ENCODE assay signal across 12 cellular contexts in genomic region chr19:17363852-17364605, GRCh38. TPM values are rescaled to one million over a fixed set of nuclear protein-coding genes. Genes with fewer than 3 reads are reported as not detected.
DNase-seq lines count a peak whose midpoint lies in the region; ATAC-seq, FAIRE-seq and TF ChIP-seq lines count a peak whose summit lies in the region.
"Not testable (repeated sequence)": the region's sequence is repeated elsewhere in the genome, so short reads cannot be mapped to it uniquely, and the experiment has no call there.
"Had no signal": no experiment of that assay in that cellular context is flagged by ENCODE, and none has a peak within 500 bp of the region (broad histone marks: within the 10 kb centered on the region; RNA-seq: fewer than 3 reads in every experiment).

No MANE protein-coding gene starts in this region.

- TF ChIP-seq CTCF in K562 (IDR thresholded peaks at IDR 0.05 in 2 of 3, conservative IDR thresholded peaks at IDR 0.05 in 1 of 3; ENCODE audit: insufficient read depth in 2 of 3, low read depth in 1 of 3, low read length in 3 of 3); glutamatergic neuron (IDR thresholded peaks at IDR 0.05; ENCODE audit: partially characterized antibody, unreplicated experiment); neural crest cell (conservative IDR thresholded peaks at IDR 0.05): not testable (repeated sequence)

- H3K9me3 ChIP-seq in SJSA1 (replicated peaks); K562 (replicated peaks; ENCODE audit: control insufficient read depth, insufficient read depth, low read depth, low read length): not testable (repeated sequence)

- POLR2A ChIA-PET in K562 (lab: Yijun Ruan, JAX), result not testable (repeated sequence)

- not testable (repeated sequence) for H3K36me3 ChIP-seq in SJSA1; K562 (ENCODE audit: control insufficient read depth, insufficient read depth, low read length)

- H3K9ac ChIP-seq in K562 (ENCODE audit: insufficient read depth in 1 of 2, low read depth in 2 of 2, low read length in 2 of 2), result not testable (repeated sequence)

- in situ Hi-C loops in K562 (cut with MboI), result not testable (repeated sequence)

- not testable (repeated sequence) for H3K27ac ChIP-seq in SJSA1; K562 (ENCODE audit: extremely low read depth, low read depth, low read length)

- not testable (repeated sequence) for H4K20me1 ChIP-seq in K562 (replicated peaks; ENCODE audit: control insufficient read depth, insufficient read depth, low read length)

- peak overlapping the region; percentile 52 for H3K4me3 Mint-ChIP-seq in glutamatergic neuron (ENCODE audit: unreplicated experiment)
- H3K4me3 Mint-ChIP-seq in neural crest cell, result not testable (repeated sequence)

- TF ChIP-seq RAD21 in K562 (CRISPR knock-in tag; conservative IDR thresholded peaks at IDR 0.05 in 1 of 2, IDR thresholded peaks at IDR 0.05 in 1 of 2), result not testable (repeated sequence)

- not testable (repeated sequence) for H3K27me3 Mint-ChIP-seq in glutamatergic neuron (ENCODE audit: unreplicated experiment); neural crest cell (ENCODE audit: low read depth)

- not testable (repeated sequence) for TF ChIP-seq POLR2A in K562 (conservative IDR thresholded peaks at IDR 0.05)

- not testable (repeated sequence) for H3K27ac Mint-ChIP-seq in glutamatergic neuron (ENCODE audit: unreplicated experiment)
- H3K27ac Mint-ChIP-seq in neural crest cell (ENCODE audit: unreplicated experiment), result peak overlapping the region; percentile 35

- not testable (repeated sequence) for TF ChIP-seq EP300 in K562 (IDR thresholded peaks at IDR 0.05; ENCODE audit: low read length)

- BruUV-seq in K562 (replicated peaks; lab: Mats Ljungman, UMichigan), result not testable (repeated sequence)

- not testable (repeated sequence) for H3K9me1 ChIP-seq in K562 (ENCODE audit: control insufficient read depth, insufficient read depth, low read length)

- not testable (repeated sequence) for H3K27me3 ChIP-seq in SJSA1 (replicated peaks)
- peaks cover 22 to 24% of the 10 kb centered on the region in 2 experiments for H3K27me3 ChIP-seq in K562 (ENCODE audit: control insufficient read depth in 2 of 2, insufficient read depth in 2 of 2, low read length in 2 of 2)

- intact Hi-C loops in K562 (cut with micrococcal nuclease), result not testable (repeated sequence)

- H3K4me2 ChIP-seq in K562 (ENCODE audit: insufficient read depth, low read length), result not testable (repeated sequence)

- H3K4me3 ChIP-seq in SJSA1, K562: not testable (repeated sequence)

- H3K4me1 Mint-ChIP-seq in glutamatergic neuron (ENCODE audit: low read depth, unreplicated experiment); neural crest cell: not testable (repeated sequence)

- H3K79me2 ChIP-seq in K562 (ENCODE audit: control insufficient read depth, insufficient read depth, low read length), result not testable (repeated sequence)

- peak; percentile 56 to 59 for DNase-seq in SJSA1 (ENCODE audit: low read depth in 1 of 2, low spot score in 2 of 2)
- DNase-seq in K562 (ENCODE audit: extremely low read depth in 1 of 4, low spot score in 3 of 4); glutamatergic neuron; neural crest cell (ENCODE audit: low read depth, low spot score): not testable (repeated sequence)

- H3K9me3 Mint-ChIP-seq in glutamatergic neuron (ENCODE audit: unreplicated experiment); neural crest cell: not testable (repeated sequence)

- FAIRE-seq in K562 (lab: Jason Lieb, UNC), result not testable (repeated sequence)

- not testable (repeated sequence) for H3K4me1 ChIP-seq in SJSA1 (replicated peaks); K562 (replicated peaks in 1 of 2; ENCODE audit: control insufficient read depth in 2 of 2, insufficient read depth in 2 of 2, low read length in 2 of 2)

- H2AFZ ChIP-seq in K562 (ENCODE audit: low read depth, low read length), result not testable (repeated sequence)

- ATAC-seq in K562, result not testable (repeated sequence)

- WGBS in K562 (ENCODE audit: insufficient coverage, low coverage, missing lambda C conversion rate), result 30% methylated on average over 18 of the region's 20 CpGs

- not testable (repeated sequence) for H3K36me3 Mint-ChIP-seq in glutamatergic neuron (ENCODE audit: unreplicated experiment); neural crest cell (ENCODE audit: low read depth)

- CTCF ChIA-PET in K562 (lab: Yijun Ruan, JAX; ENCODE audit: low intra/inter-chr PET ratio), result not testable (repeated sequence)

RNA-seq across cellular contexts. Expression of gene PLVAP, which starts 13.1 kb away (rescaled TPM):
- not detected in 2 replicates for total RNA-seq in SJSA1 (2014; rRNA removed; shearing (Covaris generic))
- total RNA-seq in K562 (2011; cell fraction: chromatin; rRNA removed; ENCODE audit: low replicate concordance), result 0.46 and 1.6 TPM in 2 replicates
- 1.3 and 2.0 TPM in 2 replicates for total RNA-seq in K562 (2011; cell fraction: nucleolus; rRNA removed)
- total RNA-seq in K562 (2011; cell fraction: nucleoplasm; rRNA removed), result 1.2 and 2.7 TPM in 2 replicates
- 0.09 and 0.53 TPM in 2 replicates for total RNA-seq in K562 (2014; rRNA removed)
- total RNA-seq in K562 (2014; rRNA removed; fragmentation: Illumina TruSeq; extraction: Trizol), result 0.10 TPM in 1 of 2 replicates, not detected in the other
- total RNA-seq in K562 (2015; rRNA removed; fragmentation: Illumina TruSeq; extraction: Trizol), result not detected in 2 replicates
- total RNA-seq in K562 (2021), result 0.75 and 0.81 TPM in 2 replicates
- polyA plus RNA-seq in K562 (2011; rRNA removed), result 0.49 and 0.70 TPM in 2 replicates
- 0.53 and 1.9 TPM in 2 replicates for polyA plus RNA-seq in K562 (2011; cell fraction: cytosol; rRNA removed)
- polyA plus RNA-seq in K562 (2011; cell fraction: nucleus; rRNA removed), result 0.67 and 1.1 TPM in 2 replicates
- polyA plus RNA-seq in K562 (2012), result 0.12 and 0.57 TPM in 2 replicates
- polyA plus RNA-seq in K562 (2014; fragmentation: Illumina TruSeq; extraction: Trizol), result 0.51 and 0.84 TPM in 2 replicates
- polyA plus RNA-seq in K562 (2014; fragmentation: Nextera tagmentation; extraction: Ambion mirVana), result not detected
- 0.31 and 0.84 TPM in 2 replicates for polyA plus RNA-seq in K562 (2014; rRNA removed)
- 0.78 and 2.1 TPM in 2 replicates for polyA minus RNA-seq in K562 (2011; rRNA and poly(A)+ RNA removed)
- 0.67 TPM in 1 of 2 replicates, not detected in the other for polyA minus RNA-seq in K562 (2011; cell fraction: cytosol; rRNA and poly(A)+ RNA removed)
- polyA minus RNA-seq in K562 (2011; cell fraction: nucleus; rRNA and poly(A)+ RNA removed), result 0.27 and 0.33 TPM in 2 replicates
- not detected for total RNA-seq in glutamatergic neuron (ENCODE audit: unreplicated experiment)
- 0.82 and 1.8 TPM in 2 replicates for total RNA-seq in neural crest cell
- total RNA-seq: CD4-positive, CD25-positive, alpha-beta regulatory T cell; CD8-positive, alpha-beta memory T cell; Daoy; G401 had no signal
- polyA plus RNA-seq: AG04450; CD4-positive, alpha-beta memory T cell; CD4-positive, CD25-positive, alpha-beta regulatory T cell; CD8-positive, alpha-beta memory T cell had no signal

RNA-seq across cellular contexts. Expression of gene GTPBP3, which starts 26.7 kb away (rescaled TPM):
- total RNA-seq in SJSA1 (2014; rRNA removed; shearing (Covaris generic)), result 19.5 and 31.6 TPM in 2 replicates
- 83.2 and 239 TPM in 2 replicates for total RNA-seq in K562 (2011; cell fraction: chromatin; rRNA removed; ENCODE audit: low replicate concordance)
- 206 and 242 TPM in 2 replicates for total RNA-seq in K562 (2011; cell fraction: nucleolus; rRNA removed)
- 112 and 116 TPM in 2 replicates for total RNA-seq in K562 (2011; cell fraction: nucleoplasm; rRNA removed)
- total RNA-seq in K562 (2014; rRNA removed) (110 and 138 TPM in 2 replicates), K562 (2014; rRNA removed; fragmentation: Illumina TruSeq; extraction: Trizol) (9.8 and 13.5 TPM in 2 replicates), K562 (2015; rRNA removed; fragmentation: Illumina TruSeq; extraction: Trizol) (28.7 and 32.9 TPM in 2 replicates), K562 (2021) (107 and 110 TPM in 2 replicates), glutamatergic neuron (ENCODE audit: unreplicated experiment) (61.2 TPM), neural crest cell (57.8 TPM in 2 replicates)
- polyA plus RNA-seq in K562 (2011; rRNA removed) (22.6 and 38.0 TPM in 2 replicates), K562 (2014; fragmentation: Illumina TruSeq; extraction: Trizol) (19.0 and 35.4 TPM in 2 replicates), K562 (2014; fragmentation: Nextera tagmentation; extraction: Ambion mirVana) (1 to 10 TPM; 4.9 to 5.6 TPM), K562 (2014; rRNA removed) (124 and 143 TPM in 2 replicates)
- 38.5 and 83.5 TPM in 2 replicates for polyA plus RNA-seq in K562 (2011; cell fraction: cytosol; rRNA removed)
- polyA plus RNA-seq in K562 (2011; cell fraction: nucleus; rRNA removed), result 111 and 166 TPM in 2 replicates
- 45.8 and 50.2 TPM in 2 replicates for polyA plus RNA-seq in K562 (2012)
- 9.1 and 9.9 TPM in 2 replicates for polyA minus RNA-seq in K562 (2011; rRNA and poly(A)+ RNA removed)
- polyA minus RNA-seq in K562 (2011; cell fraction: cytosol; rRNA and poly(A)+ RNA removed), result 23.5 and 50.0 TPM in 2 replicates
- polyA minus RNA-seq in K562 (2011; cell fraction: nucleus; rRNA and poly(A)+ RNA removed), result 92.0 and 97.6 TPM in 2 replicates

RNA-seq across cellular contexts. Expression of gene ANO8, which starts 29.4 kb away (rescaled TPM):
- total RNA-seq in SJSA1 (2014; rRNA removed; shearing (Covaris generic)), result 2.9 and 5.3 TPM in 2 replicates
- 16.0 and 39.6 TPM in 2 replicates for total RNA-seq in K562 (2011; cell fraction: chromatin; rRNA removed; ENCODE audit: low replicate concordance)
- total RNA-seq in K562 (2011; cell fraction: nucleolus; rRNA removed), result 22.4 and 24.5 TPM in 2 replicates
- total RNA-seq in K562 (2011; cell fraction: nucleoplasm; rRNA removed), result 14.4 and 15.8 TPM in 2 replicates
- 2.5 and 3.5 TPM in 2 replicates for total RNA-seq in K562 (2014; rRNA removed)
- total RNA-seq in K562 (2014; rRNA removed; fragmentation: Illumina TruSeq; extraction: Trizol), result 0.51 and 0.73 TPM in 2 replicates
- 1.6 and 2.4 TPM in 2 replicates for total RNA-seq in K562 (2015; rRNA removed; fragmentation: Illumina TruSeq; extraction: Trizol)
- 7.6 and 8.5 TPM in 2 replicates for total RNA-seq in K562 (2021)
- polyA plus RNA-seq in K562 (2011; rRNA removed), result 2.2 and 5.1 TPM in 2 replicates
- polyA plus RNA-seq in K562 (2011; cell fraction: cytosol; rRNA removed), result 2.8 and 3.7 TPM in 2 replicates
- 32.7 and 44.1 TPM in 2 replicates for polyA plus RNA-seq in K562 (2011; cell fraction: nucleus; rRNA removed)
- polyA plus RNA-seq in K562 (2012), result 4.9 and 11.8 TPM in 2 replicates
- polyA plus RNA-seq in K562 (2014; fragmentation: Illumina TruSeq; extraction: Trizol), result 1.5 and 2.5 TPM in 2 replicates
- polyA plus RNA-seq in K562 (2014; fragmentation: Nextera tagmentation; extraction: Ambion mirVana), result under 1 TPM in 1 of 2 experiments, not detected in 1; 0.07 TPM
- polyA plus RNA-seq in K562 (2014; rRNA removed), result 7.1 and 7.7 TPM in 2 replicates
- polyA minus RNA-seq in K562 (2011; rRNA and poly(A)+ RNA removed), result 1.6 TPM in 2 replicates
- polyA minus RNA-seq in K562 (2011; cell fraction: cytosol; rRNA and poly(A)+ RNA removed), result 1.8 and 4.5 TPM in 2 replicates
- 10.5 and 14.6 TPM in 2 replicates for polyA minus RNA-seq in K562 (2011; cell fraction: nucleus; rRNA and poly(A)+ RNA removed)
- 98.8 TPM for total RNA-seq in glutamatergic neuron (ENCODE audit: unreplicated experiment)
- 37.4 and 43.3 TPM in 2 replicates for total RNA-seq in neural crest cell

RNA-seq across cellular contexts. Expression of gene CCDC194, which starts 30.0 kb away (rescaled TPM):
- total RNA-seq in SJSA1 (2014; rRNA removed; shearing (Covaris generic)), result not detected in 2 replicates
- total RNA-seq in K562 (2011; cell fraction: chromatin; rRNA removed; ENCODE audit: low replicate concordance), result 4.8 and 5.5 TPM in 2 replicates
- total RNA-seq in K562 (2011; cell fraction: nucleolus; rRNA removed), result 3.3 and 4.0 TPM in 2 replicates
- total RNA-seq in K562 (2011; cell fraction: nucleoplasm; rRNA removed), result 4.5 and 6.3 TPM in 2 replicates
- 0.37 and 1.3 TPM in 2 replicates for total RNA-seq in K562 (2014; rRNA removed)
- 0.18 and 0.22 TPM in 2 replicates for total RNA-seq in K562 (2014; rRNA removed; fragmentation: Illumina TruSeq; extraction: Trizol)
- total RNA-seq in K562 (2015; rRNA removed; fragmentation: Illumina TruSeq; extraction: Trizol), result 0.34 and 0.47 TPM in 2 replicates
- 0.31 and 0.76 TPM in 2 replicates for total RNA-seq in K562 (2021)
- polyA plus RNA-seq in K562 (2011; rRNA removed), result 0.13 and 0.46 TPM in 2 replicates
- polyA plus RNA-seq in K562 (2011; cell fraction: cytosol; rRNA removed), result 0.29 TPM in 1 of 2 replicates, not detected in the other
- 1.4 and 1.7 TPM in 2 replicates for polyA plus RNA-seq in K562 (2011; cell fraction: nucleus; rRNA removed)
- 0.31 and 0.60 TPM in 2 replicates for polyA plus RNA-seq in K562 (2012)
- 0.35 TPM in 1 of 2 replicates, not detected in the other for polyA plus RNA-seq in K562 (2014; fragmentation: Illumina TruSeq; extraction: Trizol)
- polyA plus RNA-seq in K562 (2014; fragmentation: Nextera tagmentation; extraction: Ambion mirVana), result not detected
- 0.43 and 0.72 TPM in 2 replicates for polyA plus RNA-seq in K562 (2014; rRNA removed)
- 0.53 TPM in 1 of 2 replicates, not detected in the other for polyA minus RNA-seq in K562 (2011; rRNA and poly(A)+ RNA removed)
- polyA minus RNA-seq in K562 (2011; cell fraction: cytosol; rRNA and poly(A)+ RNA removed), result not detected in 2 replicates
- polyA minus RNA-seq in K562 (2011; cell fraction: nucleus; rRNA and poly(A)+ RNA removed), result 0.56 and 1.3 TPM in 2 replicates
- total RNA-seq in glutamatergic neuron (ENCODE audit: unreplicated experiment), result not detected
- not detected in 2 replicates for total RNA-seq in neural crest cell
- total RNA-seq: A673 had no signal
- polyA plus RNA-seq: AG04450; CD14-positive monocyte; CD4-positive, alpha-beta memory T cell; CD4-positive, CD25-positive, alpha-beta regulatory T cell; CD8-positive, alpha-beta memory T cell had no signal

RNA-seq across cellular contexts. Expression of gene BST2, which starts 41.4 kb away (rescaled TPM):
- total RNA-seq in SJSA1 (2014; rRNA removed; shearing (Covaris generic)), result 0.45 and 3.8 TPM in 2 replicates
- 47.5 and 109 TPM in 2 replicates for total RNA-seq in K562 (2011; cell fraction: chromatin; rRNA removed; ENCODE audit: low replicate concordance)
- total RNA-seq in K562 (2011; cell fraction: nucleolus; rRNA removed), result 178 and 201 TPM in 2 replicates
- 126 and 143 TPM in 2 replicates for total RNA-seq in K562 (2011; cell fraction: nucleoplasm; rRNA removed)
- total RNA-seq in K562 (2014; rRNA removed), result 186 and 224 TPM in 2 replicates
- 54.9 and 64.7 TPM in 2 replicates for total RNA-seq in K562 (2014; rRNA removed; fragmentation: Illumina TruSeq; extraction: Trizol)
- 126 and 129 TPM in 2 replicates for total RNA-seq in K562 (2015; rRNA removed; fragmentation: Illumina TruSeq; extraction: Trizol)
- total RNA-seq in K562 (2021), result 158 and 163 TPM in 2 replicates
- 151 and 194 TPM in 2 replicates for polyA plus RNA-seq in K562 (2011; rRNA removed)
- 219 and 256 TPM in 2 replicates for polyA plus RNA-seq in K562 (2011; cell fraction: cytosol; rRNA removed)
- 71.2 and 82.7 TPM in 2 replicates for polyA plus RNA-seq in K562 (2011; cell fraction: nucleus; rRNA removed)
- 232 and 263 TPM in 2 replicates for polyA plus RNA-seq in K562 (2012)
- polyA plus RNA-seq in K562 (2014; fragmentation: Illumina TruSeq; extraction: Trizol), result 135 and 166 TPM in 2 replicates
- 10 to 100 TPM; 11.2 to 69.8 TPM for polyA plus RNA-seq in K562 (2014; fragmentation: Nextera tagmentation; extraction: Ambion mirVana)
- 232 and 241 TPM in 2 replicates for polyA plus RNA-seq in K562 (2014; rRNA removed)
- polyA minus RNA-seq in K562 (2011; rRNA and poly(A)+ RNA removed), result 63.4 and 76.9 TPM in 2 replicates
- 39.6 and 74.5 TPM in 2 replicates for polyA minus RNA-seq in K562 (2011; cell fraction: cytosol; rRNA and poly(A)+ RNA removed)
- polyA minus RNA-seq in K562 (2011; cell fraction: nucleus; rRNA and poly(A)+ RNA removed), result 19.9 and 44.1 TPM in 2 replicates
- total RNA-seq in glutamatergic neuron (ENCODE audit: unreplicated experiment), result 1.4 TPM
- not detected in 2 replicates for total RNA-seq in neural crest cell
